1 cellular context compared by ENCODE assay signal in the genomic region with DNA sequence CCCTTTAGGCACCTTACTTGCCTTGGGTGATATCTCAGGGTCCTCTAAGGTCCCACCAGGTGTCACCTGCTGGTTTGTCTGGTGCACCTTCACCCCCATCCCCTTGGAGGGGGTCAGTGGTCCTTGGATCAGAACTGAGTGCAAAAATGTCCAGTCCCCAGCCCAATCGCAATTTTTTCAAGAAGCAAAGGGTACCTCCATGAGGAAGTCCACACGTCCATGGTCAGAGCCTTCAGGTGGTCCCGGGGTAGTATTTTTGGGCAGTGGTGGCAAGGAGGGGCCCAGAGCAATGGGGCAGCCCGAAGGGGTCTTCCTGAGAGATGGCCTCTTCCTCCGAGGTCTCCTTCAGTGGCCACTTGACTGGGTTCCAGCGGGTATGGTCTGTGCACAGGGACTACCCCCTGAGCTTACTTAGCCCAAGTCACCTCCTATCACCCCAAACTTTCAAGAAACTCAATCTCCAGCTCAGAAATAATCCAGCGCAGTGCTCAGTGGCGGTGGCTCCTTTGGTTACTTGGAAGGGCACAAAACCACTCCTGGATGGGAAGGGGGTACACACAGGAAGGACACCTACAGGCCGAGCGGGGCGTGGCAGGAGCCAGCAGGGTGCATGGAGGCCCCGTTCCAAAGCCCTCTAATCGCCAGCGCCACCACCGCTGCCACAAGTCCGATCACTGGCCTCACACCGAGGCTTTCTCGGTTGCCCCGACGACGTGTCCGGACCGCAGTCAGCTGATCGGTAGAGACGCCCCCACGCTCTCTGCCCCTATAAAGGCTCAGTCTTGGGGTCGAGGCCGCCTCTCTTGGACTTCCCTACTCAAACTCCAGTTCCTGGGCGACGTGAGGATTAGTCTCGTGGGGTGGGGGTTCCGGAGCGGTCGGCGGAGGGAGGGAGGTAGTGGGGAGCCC.
A peak's percentile ranks its signal among the peaks of the same experiment; 100 is the strongest.
TF ChIP-seq lines count a peak whose summit lies in the region.

No MANE protein-coding gene starts in this region.

TF ChIP-seq in H1, 55 proteins besides CTCF, POLR2A, EP300 and RAD21:
- TF ChIP-seq RNF2 (IDR thresholded peaks at IDR 0.05; ENCODE audit: borderline replicate concordance, low read depth, low read length, missing control alignments, poor library complexity, severe bottlenecking) (no peak), BRCA1 (IDR thresholded peaks at IDR 0.05; ENCODE audit: low read depth, low read length) (no peak), JUND (IDR thresholded peaks at IDR 0.05; ENCODE audit: low read length) (no peak), TAF7 (optimal IDR thresholded peaks at IDR 0.05; ENCODE audit: borderline replicate concordance, low read depth, low read length) (no peak), TEAD4 (IDR thresholded peaks at IDR 0.05; ENCODE audit: low read depth, low read length) (no peak), PHF8 (conservative IDR thresholded peaks at IDR 0.05; ENCODE audit: low read depth, low read length) (no peak; the same call in 1 of the 2 replicates), EGR1 (IDR thresholded peaks at IDR 0.05; ENCODE audit: borderline replicate concordance, low read depth, low read length) (no peak), POU5F1 (IDR thresholded peaks at IDR 0.05; ENCODE audit: low read depth, low read length) (no peak), SAP30 (IDR thresholded peaks at IDR 0.05; ENCODE audit: insufficient read depth, insufficient replicate concordance, low read length) (peak; percentile 77), RBBP5 (IDR thresholded peaks at IDR 0.05; ENCODE audit: borderline replicate concordance, low read depth, low read length) (no peak), MAFK (IDR thresholded peaks at IDR 0.05; ENCODE audit: low read depth, low read length) (no peak), SP1 (IDR thresholded peaks at IDR 0.05; ENCODE audit: low read depth, low read length) (no peak), NANOG (IDR thresholded peaks at IDR 0.05; ENCODE audit: insufficient read depth, low read depth, low read length, poor library complexity, severe bottlenecking) (no peak), CBX8 (IDR thresholded peaks at IDR 0.05; ENCODE audit: borderline replicate concordance, low read depth, low read length) (no peak), BCL11A (IDR thresholded peaks at IDR 0.05; ENCODE audit: low read depth in 2 of 2, low read length in 2 of 2) (no peak), SP4 (IDR thresholded peaks at IDR 0.05; ENCODE audit: low read length) (no peak), SIX5 (IDR thresholded peaks at IDR 0.05; ENCODE audit: low read depth, low read length) (no peak), RXRA (IDR thresholded peaks at IDR 0.05; ENCODE audit: insufficient read depth, low read depth, low read length) (no peak), EZH2 (IDR thresholded peaks at IDR 0.05; ENCODE audit: low read depth, low read length, severe bottlenecking) (no peak), HDAC2 (IDR thresholded peaks at IDR 0.05; ENCODE audit: borderline replicate concordance in 1 of 2, low read depth in 2 of 2, low read length in 2 of 2) (no peak), TAF1 (IDR thresholded peaks at IDR 0.05; ENCODE audit: low read depth, low read length) (0 out of 2 replicates have a peak, but pooled peaks have one; percentile 58), SUZ12 (IDR thresholded peaks at IDR 0.05; ENCODE audit: low read length) (no peak), SRF (IDR thresholded peaks at IDR 0.05; ENCODE audit: low read depth, low read length) (no peak), BACH1 (IDR thresholded peaks at IDR 0.05; ENCODE audit: low read length) (no peak), GABPA (IDR thresholded peaks at IDR 0.05; ENCODE audit: borderline replicate concordance, insufficient read depth, low read length) (peak; percentile 46; the same call in 1 of the 2 replicates), GTF2F1 (IDR thresholded peaks at IDR 0.05; ENCODE audit: borderline replicate concordance, low read depth, low read length) (peak; percentile 27; the same call in 1 of the 2 replicates), HDAC6 (IDR thresholded peaks at IDR 0.05; ENCODE audit: low read depth, low read length) (no peak), POLR2AphosphoS5 (IDR thresholded peaks at IDR 0.05; ENCODE audit: low read depth, low read length) (peak; percentile 73), SP2 (IDR thresholded peaks at IDR 0.05; ENCODE audit: low read length) (no peak), KDM4A (IDR thresholded peaks at IDR 0.05; ENCODE audit: low read depth, low read length, severe bottlenecking) (no peak), CHD2 (IDR thresholded peaks at IDR 0.05; ENCODE audit: low read length) (no peak), SIRT6 (IDR thresholded peaks at IDR 0.05; ENCODE audit: low read length) (no peak), CTBP2 (IDR thresholded peaks at IDR 0.05; ENCODE audit: borderline replicate concordance, insufficient read depth, insufficient read length, low read length) (no peak), JUN (IDR thresholded peaks at IDR 0.05; ENCODE audit: low read depth, low read length) (no peak), SIN3A (conservative IDR thresholded peaks at IDR 0.05 in 1 of 2, IDR thresholded peaks at IDR 0.05 in 1 of 2; ENCODE audit: low read depth in 1 of 2, low read length in 2 of 2) (peak; percentile 78 to 95; a peak in 2 of 4 replicates), ASH2L (IDR thresholded peaks at IDR 0.05; ENCODE audit: low read length) (no peak), RFX5 (IDR thresholded peaks at IDR 0.05; ENCODE audit: borderline replicate concordance, low read depth, low read length) (no peak), CBX5 (IDR thresholded peaks at IDR 0.05; ENCODE audit: low read depth, low read length) (no peak), YY1 (IDR thresholded peaks at IDR 0.05; ENCODE audit: low read depth, low read length) (no peak; the same call in 1 of the 2 replicates), TBP (IDR thresholded peaks at IDR 0.05; ENCODE audit: low read depth, low read length) (peak; percentile 87; the same call in 1 of the 2 replicates), CREB1 (IDR thresholded peaks at IDR 0.05) (peak; percentile 37; the same call in 1 of the 2 replicates), FOSL1 (IDR thresholded peaks at IDR 0.05; ENCODE audit: insufficient read depth, low read depth, low read length) (no peak), NRF1 (IDR thresholded peaks at IDR 0.05; ENCODE audit: low read depth, low read length) (no peak), KDM1A (IDR thresholded peaks at IDR 0.05; ENCODE audit: borderline replicate concordance, low read length) (no peak), CHD1 (IDR thresholded peaks at IDR 0.05; ENCODE audit: low read depth, low read length) (no peak), TCF12 (IDR thresholded peaks at IDR 0.05; ENCODE audit: low read depth, low read length) (no peak), ZNF274 (IDR thresholded peaks at IDR 0.05; ENCODE audit: borderline replicate concordance, extremely low read depth, low read length) (no peak), KDM5A (IDR thresholded peaks at IDR 0.05; ENCODE audit: low read length) (no peak), CEBPB (IDR thresholded peaks at IDR 0.05; ENCODE audit: low read depth, low read length) (no peak)
- TF ChIP-seq, protein P1, sequence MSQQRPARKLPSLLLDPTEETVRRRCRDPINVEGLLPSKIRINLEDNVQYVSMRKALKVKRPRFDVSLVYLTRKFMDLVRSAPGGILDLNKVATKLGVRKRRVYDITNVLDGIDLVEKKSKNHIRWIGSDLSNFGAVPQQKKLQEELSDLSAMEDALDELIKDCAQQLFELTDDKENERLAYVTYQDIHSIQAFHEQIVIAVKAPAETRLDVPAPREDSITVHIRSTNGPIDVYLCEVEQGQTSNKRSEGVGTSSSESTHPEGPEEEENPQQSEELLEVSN (IDR thresholded peaks at IDR 0.05): peak; percentile 33
- TF ChIP-seq, protein P2, sequence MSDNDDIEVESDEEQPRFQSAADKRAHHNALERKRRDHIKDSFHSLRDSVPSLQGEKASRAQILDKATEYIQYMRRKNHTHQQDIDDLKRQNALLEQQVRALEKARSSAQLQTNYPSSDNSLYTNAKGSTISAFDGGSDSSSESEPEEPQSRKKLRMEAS (IDR thresholded peaks at IDR 0.05): peak; percentile 66
- TF ChIP-seq, protein P3, sequence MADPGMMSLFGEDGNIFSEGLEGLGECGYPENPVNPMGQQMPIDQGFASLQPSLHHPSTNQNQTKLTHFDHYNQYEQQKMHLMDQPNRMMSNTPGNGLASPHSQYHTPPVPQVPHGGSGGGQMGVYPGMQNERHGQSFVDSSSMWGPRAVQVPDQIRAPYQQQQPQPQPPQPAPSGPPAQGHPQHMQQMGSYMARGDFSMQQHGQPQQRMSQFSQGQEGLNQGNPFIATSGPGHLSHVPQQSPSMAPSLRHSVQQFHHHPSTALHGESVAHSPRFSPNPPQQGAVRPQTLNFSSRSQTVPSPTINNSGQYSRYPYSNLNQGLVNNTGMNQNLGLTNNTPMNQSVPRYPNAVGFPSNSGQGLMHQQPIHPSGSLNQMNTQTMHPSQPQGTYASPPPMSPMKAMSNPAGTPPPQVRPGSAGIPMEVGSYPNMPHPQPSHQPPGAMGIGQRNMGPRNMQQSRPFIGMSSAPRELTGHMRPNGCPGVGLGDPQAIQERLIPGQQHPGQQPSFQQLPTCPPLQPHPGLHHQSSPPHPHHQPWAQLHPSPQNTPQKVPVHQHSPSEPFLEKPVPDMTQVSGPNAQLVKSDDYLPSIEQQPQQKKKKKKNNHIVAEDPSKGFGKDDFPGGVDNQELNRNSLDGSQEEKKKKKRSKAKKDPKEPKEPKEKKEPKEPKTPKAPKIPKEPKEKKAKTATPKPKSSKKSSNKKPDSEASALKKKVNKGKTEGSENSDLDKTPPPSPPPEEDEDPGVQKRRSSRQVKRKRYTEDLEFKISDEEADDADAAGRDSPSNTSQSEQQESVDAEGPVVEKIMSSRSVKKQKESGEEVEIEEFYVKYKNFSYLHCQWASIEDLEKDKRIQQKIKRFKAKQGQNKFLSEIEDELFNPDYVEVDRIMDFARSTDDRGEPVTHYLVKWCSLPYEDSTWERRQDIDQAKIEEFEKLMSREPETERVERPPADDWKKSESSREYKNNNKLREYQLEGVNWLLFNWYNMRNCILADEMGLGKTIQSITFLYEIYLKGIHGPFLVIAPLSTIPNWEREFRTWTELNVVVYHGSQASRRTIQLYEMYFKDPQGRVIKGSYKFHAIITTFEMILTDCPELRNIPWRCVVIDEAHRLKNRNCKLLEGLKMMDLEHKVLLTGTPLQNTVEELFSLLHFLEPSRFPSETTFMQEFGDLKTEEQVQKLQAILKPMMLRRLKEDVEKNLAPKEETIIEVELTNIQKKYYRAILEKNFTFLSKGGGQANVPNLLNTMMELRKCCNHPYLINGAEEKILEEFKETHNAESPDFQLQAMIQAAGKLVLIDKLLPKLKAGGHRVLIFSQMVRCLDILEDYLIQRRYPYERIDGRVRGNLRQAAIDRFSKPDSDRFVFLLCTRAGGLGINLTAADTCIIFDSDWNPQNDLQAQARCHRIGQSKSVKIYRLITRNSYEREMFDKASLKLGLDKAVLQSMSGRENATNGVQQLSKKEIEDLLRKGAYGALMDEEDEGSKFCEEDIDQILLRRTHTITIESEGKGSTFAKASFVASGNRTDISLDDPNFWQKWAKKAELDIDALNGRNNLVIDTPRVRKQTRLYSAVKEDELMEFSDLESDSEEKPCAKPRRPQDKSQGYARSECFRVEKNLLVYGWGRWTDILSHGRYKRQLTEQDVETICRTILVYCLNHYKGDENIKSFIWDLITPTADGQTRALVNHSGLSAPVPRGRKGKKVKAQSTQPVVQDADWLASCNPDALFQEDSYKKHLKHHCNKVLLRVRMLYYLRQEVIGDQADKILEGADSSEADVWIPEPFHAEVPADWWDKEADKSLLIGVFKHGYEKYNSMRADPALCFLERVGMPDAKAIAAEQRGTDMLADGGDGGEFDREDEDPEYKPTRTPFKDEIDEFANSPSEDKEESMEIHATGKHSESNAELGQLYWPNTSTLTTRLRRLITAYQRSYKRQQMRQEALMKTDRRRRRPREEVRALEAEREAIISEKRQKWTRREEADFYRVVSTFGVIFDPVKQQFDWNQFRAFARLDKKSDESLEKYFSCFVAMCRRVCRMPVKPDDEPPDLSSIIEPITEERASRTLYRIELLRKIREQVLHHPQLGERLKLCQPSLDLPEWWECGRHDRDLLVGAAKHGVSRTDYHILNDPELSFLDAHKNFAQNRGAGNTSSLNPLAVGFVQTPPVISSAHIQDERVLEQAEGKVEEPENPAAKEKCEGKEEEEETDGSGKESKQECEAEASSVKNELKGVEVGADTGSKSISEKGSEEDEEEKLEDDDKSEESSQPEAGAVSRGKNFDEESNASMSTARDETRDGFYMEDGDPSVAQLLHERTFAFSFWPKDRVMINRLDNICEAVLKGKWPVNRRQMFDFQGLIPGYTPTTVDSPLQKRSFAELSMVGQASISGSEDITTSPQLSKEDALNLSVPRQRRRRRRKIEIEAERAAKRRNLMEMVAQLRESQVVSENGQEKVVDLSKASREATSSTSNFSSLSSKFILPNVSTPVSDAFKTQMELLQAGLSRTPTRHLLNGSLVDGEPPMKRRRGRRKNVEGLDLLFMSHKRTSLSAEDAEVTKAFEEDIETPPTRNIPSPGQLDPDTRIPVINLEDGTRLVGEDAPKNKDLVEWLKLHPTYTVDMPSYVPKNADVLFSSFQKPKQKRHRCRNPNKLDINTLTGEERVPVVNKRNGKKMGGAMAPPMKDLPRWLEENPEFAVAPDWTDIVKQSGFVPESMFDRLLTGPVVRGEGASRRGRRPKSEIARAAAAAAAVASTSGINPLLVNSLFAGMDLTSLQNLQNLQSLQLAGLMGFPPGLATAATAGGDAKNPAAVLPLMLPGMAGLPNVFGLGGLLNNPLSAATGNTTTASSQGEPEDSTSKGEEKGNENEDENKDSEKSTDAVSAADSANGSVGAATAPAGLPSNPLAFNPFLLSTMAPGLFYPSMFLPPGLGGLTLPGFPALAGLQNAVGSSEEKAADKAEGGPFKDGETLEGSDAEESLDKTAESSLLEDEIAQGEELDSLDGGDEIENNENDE (IDR thresholded peaks at IDR 0.05; ENCODE audit: insufficient replicate concordance, low read length): no peak
- TF ChIP-seq, protein P4, sequence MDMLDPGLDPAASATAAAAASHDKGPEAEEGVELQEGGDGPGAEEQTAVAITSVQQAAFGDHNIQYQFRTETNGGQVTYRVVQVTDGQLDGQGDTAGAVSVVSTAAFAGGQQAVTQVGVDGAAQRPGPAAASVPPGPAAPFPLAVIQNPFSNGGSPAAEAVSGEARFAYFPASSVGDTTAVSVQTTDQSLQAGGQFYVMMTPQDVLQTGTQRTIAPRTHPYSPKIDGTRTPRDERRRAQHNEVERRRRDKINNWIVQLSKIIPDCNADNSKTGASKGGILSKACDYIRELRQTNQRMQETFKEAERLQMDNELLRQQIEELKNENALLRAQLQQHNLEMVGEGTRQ (IDR thresholded peaks at IDR 0.05; ENCODE audit: low read length): peak; percentile 57
- TF ChIP-seq, protein P5, sequence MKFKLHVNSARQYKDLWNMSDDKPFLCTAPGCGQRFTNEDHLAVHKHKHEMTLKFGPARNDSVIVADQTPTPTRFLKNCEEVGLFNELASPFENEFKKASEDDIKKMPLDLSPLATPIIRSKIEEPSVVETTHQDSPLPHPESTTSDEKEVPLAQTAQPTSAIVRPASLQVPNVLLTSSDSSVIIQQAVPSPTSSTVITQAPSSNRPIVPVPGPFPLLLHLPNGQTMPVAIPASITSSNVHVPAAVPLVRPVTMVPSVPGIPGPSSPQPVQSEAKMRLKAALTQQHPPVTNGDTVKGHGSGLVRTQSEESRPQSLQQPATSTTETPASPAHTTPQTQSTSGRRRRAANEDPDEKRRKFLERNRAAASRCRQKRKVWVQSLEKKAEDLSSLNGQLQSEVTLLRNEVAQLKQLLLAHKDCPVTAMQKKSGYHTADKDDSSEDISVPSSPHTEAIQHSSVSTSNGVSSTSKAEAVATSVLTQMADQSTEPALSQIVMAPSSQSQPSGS (IDR thresholded peaks at IDR 0.05; ENCODE audit: low read length): no peak
- TF ChIP-seq, protein P6, sequence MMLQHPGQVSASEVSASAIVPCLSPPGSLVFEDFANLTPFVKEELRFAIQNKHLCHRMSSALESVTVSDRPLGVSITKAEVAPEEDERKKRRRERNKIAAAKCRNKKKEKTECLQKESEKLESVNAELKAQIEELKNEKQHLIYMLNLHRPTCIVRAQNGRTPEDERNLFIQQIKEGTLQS (IDR thresholded peaks at IDR 0.05; ENCODE audit: insufficient read depth, low read depth, low read length): 0 out of 2 replicates have a peak, but pooled peaks have one; percentile 4
